11 cellular contexts compared by ENCODE assay signal in the genomic region with DNA sequence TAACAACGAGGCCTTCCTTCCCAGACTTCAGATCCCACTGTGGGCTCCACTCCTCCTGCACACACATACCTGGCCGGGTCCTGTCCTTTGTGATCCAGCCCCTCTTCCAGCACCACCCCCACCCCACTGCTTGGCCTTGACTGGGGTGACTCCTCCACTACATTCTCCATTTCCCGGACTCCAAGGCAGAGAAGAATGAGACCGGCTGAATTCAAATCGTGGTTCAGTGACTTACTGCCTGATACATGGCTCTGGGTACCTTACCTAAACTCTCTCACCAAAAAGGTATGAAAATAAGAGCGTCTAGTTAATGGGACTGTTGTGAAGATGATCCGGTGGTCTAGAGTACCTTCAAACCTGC. TPM values are rescaled to one million over a fixed set of nuclear protein-coding genes. Genes with fewer than 3 reads are reported as not detected.
DNase-seq lines count a peak whose midpoint lies in the region; ATAC-seq and TF ChIP-seq lines count a peak whose summit lies in the region.
"Had no signal": no experiment of that assay in that cellular context is flagged by ENCODE, and none has a peak within 500 bp of the region (broad histone marks: within the 10 kb centered on the region; RNA-seq: fewer than 3 reads in every experiment).

No MANE protein-coding gene starts in this region.

- TF ChIP-seq CTCF in transverse colon (IDR thresholded peaks at IDR 0.05): no peak

- H3K4me3 Mint-ChIP-seq in activated naive CD4-positive, alpha-beta T cell treated with anti-CD3 and anti-CD28 coated beads, Interleukin-2, amount 10 ng/mL, durations not matched to agents 7 days and 5 days: peak overlapping the region; percentile 43
- peak overlapping the region; percentile 53 for H3K4me3 Mint-ChIP-seq in central memory CD8-positive, alpha-beta T cell
- peak overlapping the region; percentile 59 to 85 (median 73) for H3K4me3 Mint-ChIP-seq in naive thymus-derived CD4-positive, alpha-beta T cell

- H3K9me3 ChIP-seq in naive thymus-derived CD4-positive, alpha-beta T cell (ENCODE audit: control insufficient read depth in 2 of 3, low read length in 3 of 3): no peaks in the 10 kb centered on the region
- H3K9me3 ChIP-seq in transverse colon: no peaks in the 10 kb centered on the region
- H3K9me3 ChIP-seq: BE2C had no signal

- in situ Hi-C loops in transverse colon (cut with MboI; ENCODE audit: low pct_ligation_motif_present in 1 of 4, low pct_unique_long_range_greater_than_20kb in 1 of 4, low sequenced_read_pairs in 3 of 4): no loop called here

- TF ChIP-seq POLR2A in transverse colon (IDR thresholded peaks at IDR 0.05): no peak

- TF ChIP-seq EP300 in transverse colon (IDR thresholded peaks at IDR 0.05; ENCODE audit: low read depth): no peak

- peaks cover 45% of the 10 kb centered on the region for H3K4me1 Mint-ChIP-seq in activated naive CD4-positive, alpha-beta T cell treated with anti-CD3 and anti-CD28 coated beads, Interleukin-2, amount 10 ng/mL, durations not matched to agents 7 days and 5 days
- H3K4me1 Mint-ChIP-seq in central memory CD8-positive, alpha-beta T cell: peaks cover 30% of the 10 kb centered on the region
- H3K4me1 Mint-ChIP-seq in naive thymus-derived CD4-positive, alpha-beta T cell: peaks cover 15 to 51% (median 37%) of the 10 kb centered on the region in 7 donors

- peak overlapping the region; percentile 70 for H3K27ac ChIP-seq in naive thymus-derived CD4-positive, alpha-beta T cell (ENCODE audit: low read depth, low read length)
- H3K27ac ChIP-seq in transverse colon: peak overlapping the region; percentile 90 to 94 (median 91)
- H3K27ac ChIP-seq: epithelial cell of prostate, KMS-11 had no signal

- H3K9me3 Mint-ChIP-seq in activated naive CD4-positive, alpha-beta T cell treated with anti-CD3 and anti-CD28 coated beads, Interleukin-2, amount 10 ng/mL, durations not matched to agents 7 days and 5 days: no peaks in the 10 kb centered on the region
- no peaks in the 10 kb centered on the region for H3K9me3 Mint-ChIP-seq in central memory CD8-positive, alpha-beta T cell
- H3K9me3 Mint-ChIP-seq in naive thymus-derived CD4-positive, alpha-beta T cell: no peaks in the 10 kb centered on the region

- no peak overlapping the region for H3K4me3 ChIP-seq in naive thymus-derived CD4-positive, alpha-beta T cell (ENCODE audit: low read length)
- H3K4me3 ChIP-seq in transverse colon: no peak overlapping the region

- peak overlapping the region; percentile 3 for H3K27ac Mint-ChIP-seq in activated naive CD4-positive, alpha-beta T cell treated with anti-CD3 and anti-CD28 coated beads, Interleukin-2, amount 10 ng/mL, durations not matched to agents 7 days and 5 days
- peak overlapping the region; percentile 61 for H3K27ac Mint-ChIP-seq in central memory CD8-positive, alpha-beta T cell (ENCODE audit: low read depth)
- peak overlapping the region; percentile 32 to 94 (median 88) for H3K27ac Mint-ChIP-seq in naive thymus-derived CD4-positive, alpha-beta T cell

- POLR2A ChIA-PET in naive thymus-derived CD4-positive, alpha-beta T cell (lab: Charles Lee): no interaction called here

- ATAC-seq in central memory CD8-positive, alpha-beta T cell (replicated peaks; ENCODE audit: extremely low read depth, poor library complexity, severe bottlenecking): no peak
- no peak for ATAC-seq in naive thymus-derived CD4-positive, alpha-beta T cell
- ATAC-seq in GM18907 (IDR thresholded peaks at IDR 0.05; ENCODE audit: unreplicated experiment): no peak
- no peak for ATAC-seq in GM18511 (IDR thresholded peaks at IDR 0.05; ENCODE audit: unreplicated experiment)
- no peak for ATAC-seq in HG03469 (IDR thresholded peaks at IDR 0.05; ENCODE audit: unreplicated experiment)

- DNase-seq in activated naive CD4-positive, alpha-beta T cell treated with anti-CD3 and anti-CD28 coated beads, Interleukin-2, amount 10 ng/mL, durations not matched to agents 7 days and 5 days: no peak
- DNase-seq in activated naive CD4-positive, alpha-beta T cell (lab: John Stamatoyannopoulos, UW): no peak
- no peak for DNase-seq in central memory CD8-positive, alpha-beta T cell (ENCODE audit: low spot score in 2 of 2)
- DNase-seq in naive thymus-derived CD4-positive, alpha-beta T cell: peak in 1 of 9 donors; percentile 20
- no peak for DNase-seq in transverse colon

- H3K36me3 Mint-ChIP-seq in activated naive CD4-positive, alpha-beta T cell treated with anti-CD3 and anti-CD28 coated beads, Interleukin-2, amount 10 ng/mL, durations not matched to agents 7 days and 5 days: no peaks in the 10 kb centered on the region
- H3K36me3 Mint-ChIP-seq in central memory CD8-positive, alpha-beta T cell (ENCODE audit: insufficient read depth): peaks cover 20% of the 10 kb centered on the region
- H3K36me3 Mint-ChIP-seq in naive thymus-derived CD4-positive, alpha-beta T cell: no peaks in the 10 kb centered on the region

- WGBS in transverse colon (ENCODE audit: low coverage in 1 of 2), 2 donors: 53 to 60% methylated on average over 3 to 7 of the region's 7 CpGs

- H3K36me3 ChIP-seq in naive thymus-derived CD4-positive, alpha-beta T cell (ENCODE audit: control insufficient read depth in 2 of 3, insufficient read depth in 3 of 3, low read length in 3 of 3): no peaks in the 10 kb centered on the region
- H3K36me3 ChIP-seq in transverse colon: no peaks in the 10 kb centered on the region
- H3K36me3 ChIP-seq: BE2C had no signal

- H3K27me3 Mint-ChIP-seq in activated naive CD4-positive, alpha-beta T cell treated with anti-CD3 and anti-CD28 coated beads, Interleukin-2, amount 10 ng/mL, durations not matched to agents 7 days and 5 days: peaks cover 50% of the 10 kb centered on the region
- no peaks in the 10 kb centered on the region for H3K27me3 Mint-ChIP-seq in central memory CD8-positive, alpha-beta T cell
- H3K27me3 Mint-ChIP-seq in naive thymus-derived CD4-positive, alpha-beta T cell: peaks cover 0 to 2% (median 0%) of the 10 kb centered on the region in 5 donors

- H3K4me1 ChIP-seq in naive thymus-derived CD4-positive, alpha-beta T cell (ENCODE audit: control insufficient read depth in 2 of 2, insufficient read depth in 2 of 2, low read length in 2 of 2): peaks cover 20 to 32% of the 10 kb centered on the region in 2 donors
- peaks cover 19 to 50% (median 35%) of the 10 kb centered on the region in 4 donors for H3K4me1 ChIP-seq in transverse colon

- CTCF ChIA-PET in activated naive CD4-positive, alpha-beta T cell treated with anti-CD3 and anti-CD28 coated beads, Interleukin-2, amount 10 ng/mL, durations not matched to agents 7 days and 5 days (lab: Charles Lee): interaction anchor here (1.2 kb wide), 2 partner anchors 27 to 28 kb away, joined by 3 to 4 read pairs; no protein-coding TSS in a partner anchor
- CTCF ChIA-PET in naive thymus-derived CD4-positive, alpha-beta T cell (lab: Charles Lee): interaction anchor here (0.8 to 1.2 kb wide), 2 partner anchors 31 to 236 kb away, joined by 3 read pairs; no protein-coding TSS in a partner anchor

- intact Hi-C loops in naive thymus-derived CD4-positive, alpha-beta T cell (cut with micrococcal nuclease): loop anchor here in 1 of 2 donors (10.0 kb wide), 1 partner anchor 506 kb away; a partner anchor contains a TSS
- intact Hi-C loops in transverse colon (cut with DNase I; ENCODE audit: low total_unique reads): no loop called here

- no peaks in the 10 kb centered on the region for H3K27me3 ChIP-seq in naive thymus-derived CD4-positive, alpha-beta T cell (ENCODE audit: control insufficient read depth in 2 of 2, insufficient read depth in 2 of 2, low read length in 2 of 2)
- no peaks in the 10 kb centered on the region for H3K27me3 ChIP-seq in transverse colon

RNA-seq across cellular contexts. Expression of a gene that starts 1.7 kb away (rescaled TPM):
- total RNA-seq in naive thymus-derived CD4-positive, alpha-beta T cell: 10 to 100 TPM in 1 of 5 experiments, 1 to 10 TPM in 4; 3.5 to 11.3 (median 5.5) TPM
- polyA plus RNA-seq in naive thymus-derived CD4-positive, alpha-beta T cell: 1 to 10 TPM; 2.1 TPM
- total RNA-seq in transverse colon: 10 to 100 TPM in 2 of 4 donors, 1 to 10 TPM in 2; 5.9 to 24.3 (median 11.7) TPM

RNA-seq across cellular contexts. Expression of a gene that starts 3.7 kb away (rescaled TPM):
- total RNA-seq in naive thymus-derived CD4-positive, alpha-beta T cell: 100 to 1,000 TPM in 1 of 5 experiments, 10 to 100 TPM in 4; 70.4 to 131 (median 88.9) TPM
- 10 to 100 TPM in 1 of 2 donors, 1 to 10 TPM in 1; 6.8 to 12.3 TPM for polyA plus RNA-seq in naive thymus-derived CD4-positive, alpha-beta T cell
- 100 to 1,000 TPM in 3 of 4 donors, 10 to 100 TPM in 1; 85.4 to 310 (median 136) TPM for total RNA-seq in transverse colon

RNA-seq across cellular contexts. Expression of a gene that starts 46.3 kb away (rescaled TPM):
- total RNA-seq in naive thymus-derived CD4-positive, alpha-beta T cell: 10 to 100 TPM; 61.4 to 97.7 (median 77.4) TPM
- 100 to 1,000 TPM; 269 to 276 TPM for polyA plus RNA-seq in naive thymus-derived CD4-positive, alpha-beta T cell
- 100 to 1,000 TPM; 189 to 397 (median 203) TPM for total RNA-seq in transverse colon

Comparison
In these comparisons a context has a peak if more than half of its experiments do, and no peak if none do; other contexts are left out.
1. H3K27ac Mint-ChIP-seq: peak in every context shown above with its lines; median percentile 88 in naive thymus-derived CD4-positive, alpha-beta T cell; 61 in central memory CD8-positive, alpha-beta T cell; 3 in activated naive CD4-positive, alpha-beta T cell treated with anti-CD3 and anti-CD28 coated beads, Interleukin-2, amount 10 ng/mL, durations not matched to agents 7 days and 5 days.